Comparison of ENCODE assay signal across 16 cellular contexts in the genomic region with DNA sequence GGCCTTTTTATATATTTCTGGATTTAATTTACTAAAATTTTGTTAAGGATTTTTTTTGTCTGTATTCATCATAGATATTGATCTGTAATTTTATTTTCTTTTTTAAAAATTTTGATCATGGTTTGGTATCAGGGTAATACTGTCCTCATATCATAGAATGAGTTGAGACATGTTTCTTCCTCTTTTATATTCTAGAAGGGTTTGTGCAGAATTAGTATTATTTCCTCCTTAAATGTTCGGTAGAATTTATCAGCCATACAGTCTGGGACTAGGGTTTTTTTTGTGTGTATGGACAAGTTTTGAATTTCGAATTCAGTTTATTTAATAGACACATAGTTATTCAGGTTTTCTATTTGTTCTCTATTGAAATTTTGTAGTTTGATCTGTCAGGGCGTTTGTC.
"Had no signal": no experiment of that assay in that cellular context is flagged by ENCODE, and none has a peak within 500 bp of the region (broad histone marks: within the 10 kb centered on the region; RNA-seq: fewer than 3 reads in every experiment).

No MANE protein-coding gene starts in this region.

- H3K27ac ChIP-seq: transverse colon had no signal

- H3K4me3 ChIP-seq: cardiac muscle cell, lung, transverse colon had no signal

- H3K36me3 ChIP-seq: cardiac muscle cell, transverse colon had no signal

- H3K4me3 Mint-ChIP-seq: activated CD4-positive, alpha-beta T cell treated with anti-CD3 and anti-CD28 coated beads, Interleukin-2, amount 10 ng/mL, durations not matched to agents 24 days and 14 days; activated T-helper 1 cell treated with anti-CD3 and anti-CD28 coated beads, Interleukin-12 subunit alpha, Interleukin-12 subunit beta, Interleukin-2, Interleukin-4 antibody, amounts not matched to agents 30 ng/mL and 10 ng/mL and 1 ng/mL, durations not matched to agents 14 hours and 24 hours and 36 hours; natural killer cell had no signal

- H3K27ac Mint-ChIP-seq: activated CD4-positive, alpha-beta T cell treated with anti-CD3 and anti-CD28 coated beads, Interleukin-2, amount 10 ng/mL, durations not matched to agents 24 days and 14 days; activated T-helper 1 cell treated with anti-CD3 and anti-CD28 coated beads, Interleukin-12 subunit alpha, Interleukin-12 subunit beta, Interleukin-2, Interleukin-4 antibody, amounts not matched to agents 30 ng/mL and 10 ng/mL and 1 ng/mL, durations not matched to agents 14 hours and 24 hours and 36 hours had no signal

- H3K27me3 Mint-ChIP-seq: activated CD4-positive, alpha-beta T cell treated with anti-CD3 and anti-CD28 coated beads, Interleukin-2, amount 10 ng/mL, durations not matched to agents 24 days and 14 days; progenitor cell of endocrine pancreas had no signal

- H3K9me3 ChIP-seq: transverse colon had no signal

- ATAC-seq: left colon, natural killer cell, right cardiac atrium had no signal

- DNase-seq: activated CD4-positive, alpha-beta T cell treated with anti-CD3 and anti-CD28 coated beads, Interleukin-2, amount 10 ng/mL, durations not matched to agents 24 days and 14 days; activated naive CD4-positive, alpha-beta T cell; erythroblast; hypothalamus; left colon; natural killer cell; nucleus accumbens; right cardiac atrium; stimulated activated naive CD4-positive, alpha-beta T cell; substantia nigra; T-helper 9 cell; transverse colon had no signal

- H3K9me3 Mint-ChIP-seq: activated CD4-positive, alpha-beta T cell treated with anti-CD3 and anti-CD28 coated beads, Interleukin-2, amount 10 ng/mL, durations not matched to agents 24 days and 14 days; activated T-helper 1 cell treated with anti-CD3 and anti-CD28 coated beads, Interleukin-12 subunit alpha, Interleukin-12 subunit beta, Interleukin-2, Interleukin-4 antibody, amounts not matched to agents 30 ng/mL and 10 ng/mL and 1 ng/mL, durations not matched to agents 14 hours and 24 hours and 36 hours; natural killer cell had no signal

- H3K36me3 Mint-ChIP-seq: natural killer cell had no signal
